In the genomic region with DNA sequence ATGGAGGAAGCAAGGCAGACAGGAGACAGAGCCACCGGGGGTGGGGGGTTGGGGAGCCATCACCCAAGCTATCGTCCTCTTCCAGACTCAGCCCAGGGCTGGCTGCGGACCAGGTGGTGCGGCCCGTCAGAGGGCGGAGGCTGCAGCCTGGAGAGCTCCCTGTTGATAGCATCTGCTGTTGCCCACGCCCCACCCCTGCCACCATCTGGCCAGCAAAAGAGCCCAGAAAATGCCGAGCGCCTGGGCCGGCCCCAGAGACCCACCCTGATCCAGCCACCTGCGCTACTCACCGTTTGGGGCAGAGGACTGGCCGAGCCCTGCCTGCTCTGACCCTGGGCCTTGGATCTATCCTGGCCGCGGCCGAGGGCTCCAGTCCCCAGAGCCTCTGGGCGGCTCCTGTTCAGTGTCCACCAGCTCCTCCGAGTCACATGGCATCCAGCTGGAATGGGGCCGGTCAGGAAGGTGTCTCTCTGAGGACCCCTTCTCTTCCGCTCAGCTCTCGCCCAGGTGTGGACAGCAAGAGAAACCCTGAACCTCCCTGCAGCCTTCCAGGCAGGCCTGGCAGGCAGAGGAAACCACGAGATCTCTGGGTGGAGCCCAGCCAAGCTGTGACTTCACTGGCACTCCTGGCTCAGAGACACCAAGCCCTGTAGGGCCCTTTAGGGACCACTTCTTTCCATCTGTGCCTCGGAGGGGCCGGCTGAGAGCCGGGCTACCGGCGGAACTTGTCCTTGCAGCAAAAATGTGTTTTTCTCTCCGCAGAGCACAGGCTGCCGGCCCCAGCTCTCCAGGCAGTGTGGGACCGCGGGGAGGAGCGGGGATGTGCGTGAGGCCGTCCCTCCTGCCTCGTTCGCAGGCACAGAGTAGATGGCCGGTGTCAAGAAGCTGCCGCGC, we compare ENCODE assay signal across 1 cellular context.
TF ChIP-seq lines count a peak whose summit lies in the region.

A gene with protein sequence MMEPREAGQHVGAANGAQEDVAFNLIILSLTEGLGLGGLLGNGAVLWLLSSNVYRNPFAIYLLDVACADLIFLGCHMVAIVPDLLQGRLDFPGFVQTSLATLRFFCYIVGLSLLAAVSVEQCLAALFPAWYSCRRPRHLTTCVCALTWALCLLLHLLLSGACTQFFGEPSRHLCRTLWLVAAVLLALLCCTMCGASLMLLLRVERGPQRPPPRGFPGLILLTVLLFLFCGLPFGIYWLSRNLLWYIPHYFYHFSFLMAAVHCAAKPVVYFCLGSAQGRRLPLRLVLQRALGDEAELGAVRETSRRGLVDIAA (minus strand): TSS at position 567 of the 894 bp plus-strand sequence. CDS start 3,618 bp downstream, outside the sequence.

TF ChIP-seq in K562, 482 proteins besides CTCF, POLR2A, EP300 and RAD21 (continued from another document):
- TF ChIP-seq ZNF318 (IDR thresholded peaks at IDR 0.05; ENCODE audit: borderline replicate concordance in 1 of 2, low read depth in 1 of 2) (no peak), ZBTB17 (CRISPR knock-in tag; IDR thresholded peaks at IDR 0.05) (no peak), BCL6 (CRISPR knock-in tag; IDR thresholded peaks at IDR 0.05) (no peak), MCM5 (IDR thresholded peaks at IDR 0.05; ENCODE audit: low read depth) (no peak), KLF10 (CRISPR knock-in tag; IDR thresholded peaks at IDR 0.05) (no peak), HNRNPK (IDR thresholded peaks at IDR 0.05; ENCODE audit: low read depth, low read length, poor library complexity, severe bottlenecking) (no peak), HDAC6 (IDR thresholded peaks at IDR 0.05; ENCODE audit: low read depth, low read length) (no peak), SP1 (CRISPR knock-in tag; IDR thresholded peaks at IDR 0.05) (no peak), SMAD4 (CRISPR knock-in tag; conservative IDR thresholded peaks at IDR 0.05) (peak; percentile 97), ZSCAN32 (CRISPR knock-in tag; IDR thresholded peaks at IDR 0.05) (no peak), ZBTB7A (IDR thresholded peaks at IDR 0.05; ENCODE audit: borderline replicate concordance, control insufficient read depth, low read depth, low read length) (peak; percentile 47; the same call in 1 of the 2 replicates), SNRNP70 (optimal IDR thresholded peaks at IDR 0.05; ENCODE audit: low read depth, low read length) (no peak), PCBP2 (IDR thresholded peaks at IDR 0.05; ENCODE audit: low read depth, low read length, poor library complexity, severe bottlenecking) (no peak), NFXL1 (CRISPR knock-in tag; IDR thresholded peaks at IDR 0.05) (no peak), ESRRB (CRISPR knock-in tag; IDR thresholded peaks at IDR 0.05; ENCODE audit: borderline replicate concordance) (no peak), EZH2 (IDR thresholded peaks at IDR 0.05; ENCODE audit: borderline replicate concordance, low read depth, low read length) (no peak), HDAC3 (IDR thresholded peaks at IDR 0.05; ENCODE audit: borderline replicate concordance, partially characterized antibody) (no peak), FUS (optimal IDR thresholded peaks at IDR 0.05; ENCODE audit: low read depth, low read length) (no peak), XRCC5 (IDR thresholded peaks at IDR 0.05; ENCODE audit: low read depth, low read length) (no peak), CBFA2T2 (conservative IDR thresholded peaks at IDR 0.05) (peak; percentile 91), ZNF133 (CRISPR knock-in tag; IDR thresholded peaks at IDR 0.05) (no peak), CCNT2 (IDR thresholded peaks at IDR 0.05; ENCODE audit: borderline replicate concordance, extremely low read depth, insufficient read length, low read depth, low read length) (peak; percentile 96), CREB1 (IDR thresholded peaks at IDR 0.05) (no peak), CREB1 (CRISPR knock-in tag; IDR thresholded peaks at IDR 0.05) (no peak), ATF1 (CRISPR knock-in tag; IDR thresholded peaks at IDR 0.05) (no peak), ATF1 (tag; IDR thresholded peaks at IDR 0.05) (no peak), CBFA2T3 (IDR thresholded peaks at IDR 0.05) (peak; percentile 92), DACH1 (IDR thresholded peaks at IDR 0.05; ENCODE audit: partially characterized antibody) (peak; percentile 6), ZNF644 (tag; IDR thresholded peaks at IDR 0.05; ENCODE audit: low read depth) (no peak), RCOR1 (IDR thresholded peaks at IDR 0.05; ENCODE audit: borderline replicate concordance in 1 of 2, low read depth in 2 of 2, low read length in 2 of 2) (peak in 1 of 2 experiments; percentile 50; a peak in 2 of 4 replicates)
- TF ChIP-seq, protein P1, sequence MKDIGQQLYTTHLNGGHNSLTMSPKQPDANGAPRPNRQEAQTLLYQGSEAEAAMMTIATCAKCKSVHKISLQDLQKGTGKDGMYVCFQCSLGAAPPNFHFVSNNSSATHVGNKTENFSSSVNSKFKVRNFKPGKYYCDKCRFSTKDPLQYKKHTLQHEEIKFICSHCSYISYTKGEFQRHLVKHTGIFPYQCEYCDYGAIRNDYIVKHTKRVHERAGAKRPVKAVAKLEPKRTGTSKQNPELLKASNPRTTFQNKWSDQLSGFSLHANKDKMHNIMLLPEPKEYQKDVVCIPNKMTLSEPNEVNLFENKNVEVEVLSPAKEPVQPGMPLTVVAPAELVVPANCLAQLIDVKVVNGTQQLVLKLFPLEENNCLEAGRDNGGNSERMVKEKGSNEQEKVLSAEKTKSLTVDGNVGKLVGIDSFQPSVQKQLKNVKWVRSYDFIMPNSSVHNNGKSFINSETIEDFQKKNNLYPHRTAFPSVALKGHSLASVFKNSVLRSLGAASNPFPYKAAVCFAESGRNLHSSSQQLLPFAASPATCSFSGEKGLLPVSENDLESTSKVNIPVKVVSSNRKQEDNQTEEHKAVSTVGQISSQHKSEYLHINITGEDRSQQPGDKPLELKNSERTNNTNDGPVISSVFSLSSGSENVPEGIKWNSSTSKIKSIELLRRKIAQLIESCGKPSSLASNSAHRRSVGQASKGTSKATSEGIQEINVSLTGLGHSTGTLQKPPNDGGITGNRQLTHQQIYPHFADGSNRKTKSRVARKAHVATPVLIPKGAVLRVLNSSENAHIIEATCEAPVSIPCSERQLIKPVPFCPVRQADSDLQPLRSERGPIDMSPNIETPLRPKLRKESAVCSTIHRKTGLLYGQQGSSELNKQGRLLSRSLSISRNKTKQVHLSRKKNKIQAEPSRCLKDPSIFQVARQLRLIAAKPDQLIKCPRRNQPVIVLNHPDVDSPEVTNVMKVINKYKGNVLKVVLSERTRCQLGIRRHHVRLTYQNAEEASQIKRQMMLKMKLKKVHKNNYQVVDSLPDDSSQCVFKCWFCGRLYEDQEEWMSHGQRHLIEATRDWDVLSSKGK (CRISPR knock-in tag; IDR thresholded peaks at IDR 0.05) = no peak
- TF ChIP-seq, protein P2, sequence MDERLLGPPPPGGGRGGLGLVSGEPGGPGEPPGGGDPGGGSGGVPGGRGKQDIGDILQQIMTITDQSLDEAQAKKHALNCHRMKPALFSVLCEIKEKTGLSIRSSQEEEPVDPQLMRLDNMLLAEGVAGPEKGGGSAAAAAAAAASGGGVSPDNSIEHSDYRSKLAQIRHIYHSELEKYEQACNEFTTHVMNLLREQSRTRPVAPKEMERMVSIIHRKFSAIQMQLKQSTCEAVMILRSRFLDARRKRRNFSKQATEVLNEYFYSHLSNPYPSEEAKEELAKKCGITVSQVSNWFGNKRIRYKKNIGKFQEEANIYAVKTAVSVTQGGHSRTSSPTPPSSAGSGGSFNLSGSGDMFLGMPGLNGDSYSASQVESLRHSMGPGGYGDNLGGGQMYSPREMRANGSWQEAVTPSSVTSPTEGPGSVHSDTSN (CRISPR knock-in tag; IDR thresholded peaks at IDR 0.05; ENCODE audit: low read depth) = no peak
- TF ChIP-seq, protein P2 (tag; conservative IDR thresholded peaks at IDR 0.05; ENCODE audit: low read depth) = no peak
- TF ChIP-seq, protein P3, sequence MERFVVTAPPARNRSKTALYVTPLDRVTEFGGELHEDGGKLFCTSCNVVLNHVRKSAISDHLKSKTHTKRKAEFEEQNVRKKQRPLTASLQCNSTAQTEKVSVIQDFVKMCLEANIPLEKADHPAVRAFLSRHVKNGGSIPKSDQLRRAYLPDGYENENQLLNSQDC (CRISPR knock-in tag; IDR thresholded peaks at IDR 0.05) = no peak
- TF ChIP-seq, protein P4, sequence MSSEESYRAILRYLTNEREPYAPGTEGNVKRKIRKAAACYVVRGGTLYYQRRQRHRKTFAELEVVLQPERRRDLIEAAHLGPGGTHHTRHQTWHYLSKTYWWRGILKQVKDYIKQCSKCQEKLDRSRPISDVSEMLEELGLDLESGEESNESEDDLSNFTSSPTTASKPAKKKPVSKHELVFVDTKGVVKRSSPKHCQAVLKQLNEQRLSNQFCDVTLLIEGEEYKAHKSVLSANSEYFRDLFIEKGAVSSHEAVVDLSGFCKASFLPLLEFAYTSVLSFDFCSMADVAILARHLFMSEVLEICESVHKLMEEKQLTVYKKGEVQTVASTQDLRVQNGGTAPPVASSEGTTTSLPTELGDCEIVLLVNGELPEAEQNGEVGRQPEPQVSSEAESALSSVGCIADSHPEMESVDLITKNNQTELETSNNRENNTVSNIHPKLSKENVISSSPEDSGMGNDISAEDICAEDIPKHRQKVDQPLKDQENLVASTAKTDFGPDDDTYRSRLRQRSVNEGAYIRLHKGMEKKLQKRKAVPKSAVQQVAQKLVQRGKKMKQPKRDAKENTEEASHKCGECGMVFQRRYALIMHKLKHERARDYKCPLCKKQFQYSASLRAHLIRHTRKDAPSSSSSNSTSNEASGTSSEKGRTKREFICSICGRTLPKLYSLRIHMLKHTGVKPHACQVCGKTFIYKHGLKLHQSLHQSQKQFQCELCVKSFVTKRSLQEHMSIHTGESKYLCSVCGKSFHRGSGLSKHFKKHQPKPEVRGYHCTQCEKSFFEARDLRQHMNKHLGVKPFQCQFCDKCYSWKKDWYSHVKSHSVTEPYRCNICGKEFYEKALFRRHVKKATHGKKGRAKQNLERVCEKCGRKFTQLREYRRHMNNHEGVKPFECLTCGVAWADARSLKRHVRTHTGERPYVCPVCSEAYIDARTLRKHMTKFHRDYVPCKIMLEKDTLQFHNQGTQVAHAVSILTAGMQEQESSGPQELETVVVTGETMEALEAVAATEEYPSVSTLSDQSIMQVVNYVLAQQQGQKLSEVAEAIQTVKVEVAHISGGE (CRISPR knock-in tag; IDR thresholded peaks at IDR 0.05) = 0 out of 6 replicates have a peak, but pooled peaks of 1 of the 3 experiments have one; percentile 52
TF ChIP-seq in K562: peak in this region for 54.
